Comparison of ENCODE assay signal across 13 cellular contexts in the genomic region with DNA sequence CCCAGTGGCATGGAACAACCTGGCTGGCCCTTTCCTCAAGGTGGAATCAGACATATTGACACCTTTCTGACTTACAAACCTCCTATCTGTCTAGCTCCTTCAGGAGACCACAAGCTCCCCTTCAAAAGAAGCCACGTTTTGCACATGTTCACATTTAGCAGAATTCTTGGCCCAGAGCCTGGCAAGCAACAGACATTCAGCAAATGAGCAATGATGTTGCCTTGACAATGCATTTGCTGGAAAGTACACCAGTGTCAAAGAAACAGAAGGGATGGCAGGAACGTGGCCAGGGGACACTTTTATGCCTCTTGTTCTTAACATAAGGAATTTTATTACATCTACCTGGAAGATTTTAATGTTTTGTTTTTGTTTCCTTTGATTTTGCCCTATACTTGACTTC.
"Had no signal": no experiment of that assay in that cellular context is flagged by ENCODE, and none has a peak within 500 bp of the region (broad histone marks: within the 10 kb centered on the region; RNA-seq: fewer than 3 reads in every experiment).

No MANE protein-coding gene starts in this region.

- DNase-seq: activated CD4-positive, alpha-beta T cell treated with anti-CD3 and anti-CD28 coated beads for 48 hours; activated naive CD4-positive, alpha-beta T cell treated with anti-CD3 and anti-CD28 coated beads, Interleukin-2, amount 10 ng/mL, durations not matched to agents 7 days and 5 days; effector memory CD8-positive, alpha-beta T cell; kidney glomerular epithelial cell; lower lobe of right lung; pancreas; retina; stimulated activated CD4-positive, alpha-beta T cell treated with anti-CD3 and anti-CD28 coated beads, Interleukin-4, amount 100 ng/mL, for 4 hours; stomach had no signal

- H3K36me3 Mint-ChIP-seq: activated naive CD4-positive, alpha-beta T cell treated with anti-CD3 and anti-CD28 coated beads, Interleukin-2, amount 10 ng/mL, durations not matched to agents 7 days and 5 days; mesothelial cell of epicardium; WTC11 had no signal

- H3K9me3 Mint-ChIP-seq: activated naive CD4-positive, alpha-beta T cell treated with anti-CD3 and anti-CD28 coated beads, Interleukin-2, amount 10 ng/mL, durations not matched to agents 7 days and 5 days; activated T-helper 17 cell treated with anti-CD3 and anti-CD28 coated beads, Interleukin-2, amount 50 U/mL, for 72 hours; effector memory CD8-positive, alpha-beta T cell had no signal

- H3K4me1 Mint-ChIP-seq: activated naive CD4-positive, alpha-beta T cell treated with anti-CD3 and anti-CD28 coated beads, Interleukin-2, amount 10 ng/mL, durations not matched to agents 7 days and 5 days; activated T-helper 17 cell treated with anti-CD3 and anti-CD28 coated beads, Interleukin-2, amount 50 U/mL, for 72 hours; mesothelial cell of epicardium; neural crest cell; WTC11 had no signal

- ATAC-seq: activated T-helper 17 cell treated with anti-CD3 and anti-CD28 coated beads, Interleukin-2, amount 50 U/mL, for 72 hours; effector memory CD8-positive, alpha-beta T cell; lower lobe of right lung; pancreas; WTC11 had no signal

- FAIRE-seq: pancreas had no signal

- H3K27ac Mint-ChIP-seq: activated naive CD4-positive, alpha-beta T cell treated with anti-CD3 and anti-CD28 coated beads, Interleukin-2, amount 10 ng/mL, durations not matched to agents 7 days and 5 days; activated T-helper 17 cell treated with anti-CD3 and anti-CD28 coated beads, Interleukin-2, amount 50 U/mL, for 72 hours; effector memory CD8-positive, alpha-beta T cell; mesothelial cell of epicardium; WTC11 had no signal

- H3K4me3 Mint-ChIP-seq: activated naive CD4-positive, alpha-beta T cell treated with anti-CD3 and anti-CD28 coated beads, Interleukin-2, amount 10 ng/mL, durations not matched to agents 7 days and 5 days; activated T-helper 17 cell treated with anti-CD3 and anti-CD28 coated beads, Interleukin-2, amount 50 U/mL, for 72 hours; effector memory CD8-positive, alpha-beta T cell; mesothelial cell of epicardium; neural crest cell; WTC11 had no signal

- H3K27me3 Mint-ChIP-seq: activated naive CD4-positive, alpha-beta T cell treated with anti-CD3 and anti-CD28 coated beads, Interleukin-2, amount 10 ng/mL, durations not matched to agents 7 days and 5 days had no signal
